ENCODE assay signal across 33 cellular contexts in genomic region chr11:122729139-122729538, GRCh38.
DNase-seq lines count a peak whose midpoint lies in the region; ATAC-seq and TF ChIP-seq lines count a peak whose summit lies in the region.
"Had no signal": no experiment of that assay in that cellular context is flagged by ENCODE, and none has a peak within 500 bp of the region (broad histone marks: within the 10 kb centered on the region; RNA-seq: fewer than 3 reads in every experiment).

No MANE protein-coding gene starts in this region.

- H3K4me1 ChIP-seq in BLaER1 (peaks cover 99% of the 10 kb centered on the region), adrenal gland (replicated peaks in 1 of 2) (peaks cover 5 to 9% of the 10 kb centered on the region in 2 donors)
- H3K4me1 ChIP-seq in CD8-positive, alpha-beta T cell (ENCODE audit: insufficient read depth, low read length): peaks cover 67% of the 10 kb centered on the region
- H3K4me1 ChIP-seq: breast epithelium, pancreas, suprapubic skin had no signal

- peak overlapping the region; percentile 95 for H3K4me2 ChIP-seq in BLaER1
- H3K4me2 ChIP-seq: smooth muscle cell had no signal

- peaks cover 68% of the 10 kb centered on the region for H3K36me3 ChIP-seq in BLaER1
- H3K36me3 ChIP-seq in CD8-positive, alpha-beta T cell (ENCODE audit: insufficient read depth, low read length): no peaks in the 10 kb centered on the region
- no peaks in the 10 kb centered on the region for H3K36me3 ChIP-seq in adrenal gland (replicated peaks in 1 of 2)
- H3K36me3 ChIP-seq: breast epithelium, pancreas, suprapubic skin had no signal

- POLR2A ChIA-PET in CD8-positive, alpha-beta T cell (lab: Charles Lee): interaction anchor here (0.6 to 1.1 kb wide), 4 partner anchors 14 to 54 kb away, joined by 3 to 4 read pairs (median 3); no protein-coding TSS in a partner anchor

- H3K9me3 ChIP-seq in BLaER1 (no peaks in the 10 kb centered on the region), T-helper 17 cell (ENCODE audit: control insufficient read depth, low read length, poor library complexity, severe bottlenecking) (no peaks in the 10 kb centered on the region), adrenal gland (replicated peaks in 1 of 3) (no peaks in the 10 kb centered on the region)
- no peaks in the 10 kb centered on the region for H3K9me3 ChIP-seq in CD8-positive, alpha-beta T cell (ENCODE audit: low read length)
- H3K9me3 ChIP-seq: breast epithelium, pancreas, suprapubic skin had no signal

- peaks cover 63% of the 10 kb centered on the region for H3K4me1 Mint-ChIP-seq in CD8-positive, alpha-beta T cell (ENCODE audit: low read depth)
- peaks cover 37% of the 10 kb centered on the region for H3K4me1 Mint-ChIP-seq in T-helper 17 cell
- peaks cover 15% of the 10 kb centered on the region for H3K4me1 Mint-ChIP-seq in nephron

- ATAC-seq in CD8-positive, alpha-beta T cell: peak; percentile 21
- no peak for ATAC-seq in T-helper 17 cell
- no peak for ATAC-seq in HG02798 (IDR thresholded peaks at IDR 0.05; ENCODE audit: poor library complexity, unreplicated experiment)
- ATAC-seq: left ventricle myocardium superior, pancreas, WTC11 had no signal

- DNase-seq in CD8-positive, alpha-beta T cell: no peak
- DNase-seq in T-helper 17 cell (no peak), adrenal gland (no peak), mesenteric fat pad (ENCODE audit: low spot score) (no peak), NCI-H748 (lab: John Stamatoyannopoulos, UW; ENCODE audit: unreplicated experiment) (no peak)
- DNase-seq: activated CD4-positive, alpha-beta T cell treated with anti-CD3 and anti-CD28 coated beads, Interleukin-2, amount 50 U/mL, for 4 hours; activated gamma-delta T cell; activated T-cell treated with anti-CD3 and anti-CD28 coated beads for 4 hours; DMS 273 treated with DMSO at 0.1 percent for 48 hours; effector CD8-positive, alpha-beta T cell; H7; left ventricle myocardium superior; midbrain; NCI-H1105; NCI-H187 treated with DMSO at 0.1 percent for 48 hours; NCI-H2171 treated with DMSO at 0.1 percent for 48 hours; NCI-H510A treated with DMSO at 0.1 percent for 48 hours; nephron progenitor cell; NK-92 treated with Interleukin-12 subunit alpha and Interleukin-12 subunit beta, amount 100 ng/mL, for 24 hours; pancreas; retina; SHP77; stimulated activated CD4-positive, alpha-beta T cell treated with anti-CD3 and anti-CD28 coated beads, Interleukin-2, amount 100 ng/mL, for 24 hours; T-helper 9 cell had no signal

- H3K9me3 Mint-ChIP-seq in CD8-positive, alpha-beta T cell: no peaks in the 10 kb centered on the region
- H3K9me3 Mint-ChIP-seq in nephron: no peaks in the 10 kb centered on the region
- H3K9me3 Mint-ChIP-seq: CD14-positive monocyte, IgD-negative memory B cell, nephron progenitor cell, WTC11 had no signal

- 93 to 95% (median 94%) methylated on average over 3 to 4 of the region's 4 CpGs for WGBS in adrenal gland, 4 donors

- peak overlapping the region; percentile 98 for H3K27ac Mint-ChIP-seq in CD8-positive, alpha-beta T cell
- H3K27ac Mint-ChIP-seq in T-helper 17 cell (peak overlapping the region; percentile 98), nephron (peak overlapping the region in 2 of 3 experiments; percentile 18 to 65)
- H3K27ac Mint-ChIP-seq: nephron progenitor cell, WTC11 had no signal

- H3K4me3 ChIP-seq in BLaER1 (no peak overlapping the region), adrenal gland (no peak overlapping the region)
- no peak overlapping the region for H3K4me3 ChIP-seq in CD8-positive, alpha-beta T cell (ENCODE audit: low read depth, low read length)
- H3K4me3 ChIP-seq: breast epithelium, pancreas, smooth muscle cell, suprapubic skin had no signal

- H4K20me1 ChIP-seq in BLaER1: peaks cover 77% of the 10 kb centered on the region

- no peak for TF ChIP-seq POLR2A in adrenal gland (IDR thresholded peaks at IDR 0.05)

- intact Hi-C loops in CD8-positive, alpha-beta T cell (cut with DNase I, micrococcal nuclease): no loop called here
- intact Hi-C loops in adrenal gland (cut with DNase I): no loop called here

- CTCF ChIA-PET in CD8-positive, alpha-beta T cell (lab: Charles Lee): interaction anchor here (0.5 to 4.0 kb wide), 4 partner anchors 10 to 100 kb away, joined by 3 to 29 read pairs (median 10); no protein-coding TSS in a partner anchor

- no peak for TF ChIP-seq CTCF in CD8-positive, alpha-beta T cell (IDR thresholded peaks at IDR 0.05)
- TF ChIP-seq CTCF in nephron (IDR thresholded peaks at IDR 0.05; ENCODE audit: unreplicated experiment in 3 of 3) (no peak), adrenal gland (IDR thresholded peaks at IDR 0.05) (no peak)

- H3K27ac ChIP-seq in BLaER1 (peak overlapping the region; percentile 82), adrenal gland (no peak overlapping the region)
- no peak overlapping the region for H3K27ac ChIP-seq in CD8-positive, alpha-beta T cell (ENCODE audit: low read depth, low read length)
- H3K27ac ChIP-seq: breast epithelium, pancreas, suprapubic skin had no signal

- H3K27me3 Mint-ChIP-seq in CD8-positive, alpha-beta T cell (ENCODE audit: low read depth): no peaks in the 10 kb centered on the region
- H3K27me3 Mint-ChIP-seq in T-helper 17 cell (no peaks in the 10 kb centered on the region), nephron (ENCODE audit: low read depth) (peaks cover 5% of the 10 kb centered on the region)

- H3K4me3 Mint-ChIP-seq in CD8-positive, alpha-beta T cell: no peak overlapping the region
- H3K4me3 Mint-ChIP-seq in T-helper 17 cell: no peak overlapping the region
- H3K4me3 Mint-ChIP-seq in nephron: no peak overlapping the region
- H3K4me3 Mint-ChIP-seq: CD14-positive monocyte, nephron progenitor cell, WTC11 had no signal

- no peaks in the 10 kb centered on the region for H3K27me3 ChIP-seq in BLaER1
- H3K27me3 ChIP-seq in CD8-positive, alpha-beta T cell (ENCODE audit: insufficient read depth, low read length): no peaks in the 10 kb centered on the region
- no peaks in the 10 kb centered on the region for H3K27me3 ChIP-seq in adrenal gland
- H3K27me3 ChIP-seq: breast epithelium, pancreas, suprapubic skin had no signal

- peak overlapping the region; percentile 72; the same call in 1 of the 2 replicates for H3K9ac ChIP-seq in BLaER1

- peaks cover 11% of the 10 kb centered on the region for H3K36me3 Mint-ChIP-seq in CD8-positive, alpha-beta T cell
- peaks cover 4% of the 10 kb centered on the region for H3K36me3 Mint-ChIP-seq in T-helper 17 cell (ENCODE audit: low read depth)
- H3K36me3 Mint-ChIP-seq in nephron (ENCODE audit: low read depth): no peaks in the 10 kb centered on the region
- H3K36me3 Mint-ChIP-seq: IgD-negative memory B cell, WTC11 had no signal

Comparison
In these comparisons a context has a peak if more than half of its experiments do, and no peak if none do; other contexts are left out.
1. H3K27ac Mint-ChIP-seq: peak in every context shown above with its lines; median percentile 98 in CD8-positive, alpha-beta T cell; 98 in T-helper 17 cell; 42 in nephron.